8 cellular contexts compared by ENCODE assay signal in the genomic region with DNA sequence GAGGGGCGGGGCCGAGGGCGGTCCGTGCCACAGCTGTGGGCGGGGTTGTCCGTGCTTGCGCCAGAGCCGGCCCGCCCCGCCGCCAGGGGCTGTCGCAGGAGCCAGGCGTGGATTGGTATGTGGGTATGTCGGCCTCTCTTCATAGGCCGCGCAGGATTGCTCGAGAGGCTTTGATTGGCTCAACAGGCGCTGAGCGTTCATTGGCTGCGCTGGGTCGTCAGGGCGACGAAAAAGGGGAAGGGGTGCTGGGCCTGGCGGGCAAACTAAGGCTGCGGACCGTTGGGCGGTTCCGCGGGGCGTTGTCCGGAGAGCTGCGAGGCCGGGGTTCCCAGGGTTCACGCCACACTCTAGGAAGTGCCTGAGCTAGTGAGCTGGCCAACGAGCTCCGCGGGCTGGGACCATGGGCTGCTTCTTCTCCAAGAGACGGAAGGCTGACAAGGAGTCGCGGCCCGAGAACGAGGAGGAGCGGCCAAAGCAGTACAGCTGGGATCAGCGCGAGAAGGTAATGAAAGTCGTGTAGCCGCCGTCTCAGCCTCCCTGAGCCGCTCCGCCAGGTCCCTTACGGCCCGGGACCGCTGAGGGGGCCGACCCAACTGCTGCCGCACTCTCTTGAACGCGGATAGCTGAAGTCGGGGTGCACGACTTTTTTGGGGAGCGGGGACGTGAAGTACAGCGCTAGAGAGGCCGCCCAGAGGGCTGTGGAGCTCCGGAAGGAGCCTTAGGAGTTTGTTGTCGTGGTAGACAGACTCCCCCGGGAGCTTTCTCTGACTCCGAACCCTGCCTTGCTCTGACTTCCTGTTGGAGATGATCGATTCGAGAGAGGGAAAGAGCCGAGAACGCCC. TPM values are rescaled to one million over a fixed set of nuclear protein-coding genes. Genes with fewer than 3 reads are reported as not detected.
A peak's percentile ranks its signal among the peaks of the same experiment; 100 is the strongest.
DNase-seq lines count a peak whose midpoint lies in the region; ATAC-seq and TF ChIP-seq lines count a peak whose summit lies in the region.

A gene (plus strand): TSS at position 343 of the 842 bp plus-strand sequence. CDS start 58 bp downstream, at position 401.

- peak; percentile 95 for DNase-seq in GM23248
- DNase-seq in Karpas-422, result peak; percentile 96
- peak; percentile 97 for DNase-seq in RPMI7951 (ENCODE audit: low read depth)
- DNase-seq in fibroblast of lung (ENCODE audit: low read depth in 2 of 2), result peak; percentile 95
- peak; percentile 87 for DNase-seq in naive B cell
- peak; percentile 64 to 85 for DNase-seq in stimulated activated effector memory CD8-positive, alpha-beta T cell treated with anti-CD3 and anti-CD28 coated beads, Interleukin-12 subunit alpha, Interleukin-12 subunit beta, amount 100 ng/mL, for 72 hours (ENCODE audit: low spot score in 2 of 2)

- H3K4me1 ChIP-seq in DOHH2 (ENCODE audit: control insufficient read depth, low read length) (peaks cover 62% of the 10 kb centered on the region), GM23248 (ENCODE audit: insufficient read depth) (peaks cover 34% of the 10 kb centered on the region), Karpas-422 (ENCODE audit: low read length) (peaks cover 45% of the 10 kb centered on the region), fibroblast of lung (ENCODE audit: control insufficient read depth, extremely low read depth, insufficient read depth, low read length) (no peaks in the 10 kb centered on the region)

- TF ChIP-seq CTCF in DOHH2 (IDR thresholded peaks at IDR 0.05; ENCODE audit: low read depth, low read length, poor library complexity, severe bottlenecking) (no peak), fibroblast of lung (conservative IDR thresholded peaks at IDR 0.05 in 1 of 2, IDR thresholded peaks at IDR 0.05 in 1 of 2; ENCODE audit: low read depth in 1 of 2, low read length in 2 of 2) (no peak)

- peak within 1 kb of the TSS; percentile 93 for H3K4me3 ChIP-seq in DOHH2 (ENCODE audit: low read length)
- H3K4me3 ChIP-seq in GM23248, result peak within 1 kb of the TSS; percentile 96
- peak within 1 kb of the TSS; percentile 83 for H3K4me3 ChIP-seq in Karpas-422 (ENCODE audit: low read length)
- H3K4me3 ChIP-seq in fibroblast of lung (replicated peaks in 1 of 4; ENCODE audit: control extremely low read depth in 1 of 4, insufficient read depth in 1 of 4, low read depth in 3 of 4, low read length in 4 of 4), result peak within 1 kb of the TSS; percentile 69 to 91 (median 74)

- H3K9me2 ChIP-seq in DOHH2 (replicated peaks; ENCODE audit: control insufficient read depth, low read length) (no peaks in the 10 kb centered on the region), GM23248 (ENCODE audit: insufficient read depth) (no peaks in the 10 kb centered on the region), Karpas-422 (replicated peaks; ENCODE audit: insufficient read depth, low read length) (no peaks in the 10 kb centered on the region)

- H3F3A ChIP-seq in DOHH2 (ENCODE audit: control insufficient read depth, insufficient read depth) (peaks cover 16% of the 10 kb centered on the region; the same call in 1 of the 2 replicates), GM23248 (ENCODE audit: insufficient read depth) (peaks cover 32% of the 10 kb centered on the region)

- in situ Hi-C loops in GM23248 (cut with MboI), result no loop called here

- H2AFZ ChIP-seq in GM23248 (peak within 1 kb of the TSS; percentile 94), Karpas-422 (ENCODE audit: low read length) (0 out of 2 replicates have a peak within 1 kb of the TSS, but pooled peaks have one; percentile 48), fibroblast of lung (ENCODE audit: low read length) (peak within 1 kb of the TSS; percentile 30)

- ATAC-seq in activated T-helper 17 cell treated with anti-CD3 and anti-CD28 coated beads, Interleukin-2, amount 50 U/mL, for 72 hours (replicated peaks), result peak; percentile 96
- ATAC-seq in naive B cell (ENCODE audit: low read depth in 2 of 2), result peak; percentile 91 to 93
- peak; percentile 98 for ATAC-seq in stimulated activated effector memory CD8-positive, alpha-beta T cell treated with anti-CD3 and anti-CD28 coated beads, Interleukin-12 subunit alpha, Interleukin-12 subunit beta, amount 100 ng/mL, for 72 hours

- no peaks in the 10 kb centered on the region; the same call in 1 of the 2 replicates for H3K36me3 ChIP-seq in DOHH2 (ENCODE audit: control insufficient read depth, low read length)
- no peaks in the 10 kb centered on the region for H3K36me3 ChIP-seq in GM23248 (ENCODE audit: low read depth)
- no peaks in the 10 kb centered on the region for H3K36me3 ChIP-seq in Karpas-422 (ENCODE audit: insufficient read depth, low read length)
- H3K36me3 ChIP-seq in fibroblast of lung (ENCODE audit: control insufficient read depth, insufficient read depth, low read length), result no peaks in the 10 kb centered on the region

- no peaks in the 10 kb centered on the region for H3K36me3 Mint-ChIP-seq in activated T-helper 17 cell treated with anti-CD3 and anti-CD28 coated beads, Interleukin-2, amount 50 U/mL, for 72 hours (ENCODE audit: low read depth)
- peaks cover 3 to 8% of the 10 kb centered on the region in 2 donors for H3K36me3 Mint-ChIP-seq in naive B cell
- H3K36me3 Mint-ChIP-seq in stimulated activated effector memory CD8-positive, alpha-beta T cell treated with anti-CD3 and anti-CD28 coated beads, Interleukin-12 subunit alpha, Interleukin-12 subunit beta, amount 100 ng/mL, for 72 hours, result peaks cover 5% of the 10 kb centered on the region

- H3K27me3 ChIP-seq in DOHH2 (ENCODE audit: control insufficient read depth, low read length) (no peaks in the 10 kb centered on the region), GM23248 (replicated peaks; ENCODE audit: insufficient read depth) (no peaks in the 10 kb centered on the region), Karpas-422 (ENCODE audit: low read length) (no peaks in the 10 kb centered on the region), fibroblast of lung (ENCODE audit: control insufficient read depth, insufficient read depth, low read length) (no peaks in the 10 kb centered on the region)

- H3K4me1 Mint-ChIP-seq in activated T-helper 17 cell treated with anti-CD3 and anti-CD28 coated beads, Interleukin-2, amount 50 U/mL, for 72 hours, result no peaks in the 10 kb centered on the region
- peaks cover 9 to 33% (median 27%) of the 10 kb centered on the region in 3 donors for H3K4me1 Mint-ChIP-seq in naive B cell
- peaks cover 7% of the 10 kb centered on the region for H3K4me1 Mint-ChIP-seq in stimulated activated effector memory CD8-positive, alpha-beta T cell treated with anti-CD3 and anti-CD28 coated beads, Interleukin-12 subunit alpha, Interleukin-12 subunit beta, amount 100 ng/mL, for 72 hours

- H3K27me3 Mint-ChIP-seq in activated T-helper 17 cell treated with anti-CD3 and anti-CD28 coated beads, Interleukin-2, amount 50 U/mL, for 72 hours, result no peaks in the 10 kb centered on the region
- no peaks in the 10 kb centered on the region for H3K27me3 Mint-ChIP-seq in naive B cell

- H3K4me2 ChIP-seq in DOHH2 (ENCODE audit: low read length) (peak within 1 kb of the TSS; percentile 75), GM23248 (ENCODE audit: unreplicated experiment) (peak within 1 kb of the TSS; percentile 96), Karpas-422 (ENCODE audit: low read depth, low read length, poor library complexity, severe bottlenecking) (peak within 1 kb of the TSS; percentile 86), fibroblast of lung (ENCODE audit: extremely low read depth, insufficient read depth, low read length) (peak within 1 kb of the TSS; percentile 71)

- peak within 1 kb of the TSS; percentile 97 for H3K4me3 Mint-ChIP-seq in activated T-helper 17 cell treated with anti-CD3 and anti-CD28 coated beads, Interleukin-2, amount 50 U/mL, for 72 hours
- peak within 1 kb of the TSS; percentile 91 to 100 (median 98) for H3K4me3 Mint-ChIP-seq in naive B cell
- H3K4me3 Mint-ChIP-seq in stimulated activated effector memory CD8-positive, alpha-beta T cell treated with anti-CD3 and anti-CD28 coated beads, Interleukin-12 subunit alpha, Interleukin-12 subunit beta, amount 100 ng/mL, for 72 hours, result peak within 1 kb of the TSS; percentile 96

- peak within 1 kb of the TSS; percentile 76 for H3K27ac ChIP-seq in DOHH2 (ENCODE audit: low read depth, low read length)
- H3K27ac ChIP-seq in GM23248, result peak within 1 kb of the TSS; percentile 97
- peak within 1 kb of the TSS; percentile 79 for H3K27ac ChIP-seq in Karpas-422 (ENCODE audit: low read length)
- H3K27ac ChIP-seq in fibroblast of lung (ENCODE audit: insufficient read depth, low read length), result peak within 1 kb of the TSS; percentile 87

- H4K20me1 ChIP-seq in DOHH2 (ENCODE audit: control insufficient read depth, insufficient read depth, low read depth, low read length), result no peaks in the 10 kb centered on the region
- H4K20me1 ChIP-seq in GM23248 (ENCODE audit: insufficient read depth), result 0 out of 2 replicates have a peak, but pooled peaks cover 3% of the 10 kb centered on the region
- no peaks in the 10 kb centered on the region for H4K20me1 ChIP-seq in Karpas-422 (ENCODE audit: insufficient read depth, low read depth, low read length)
- no peaks in the 10 kb centered on the region for H4K20me1 ChIP-seq in fibroblast of lung (ENCODE audit: control insufficient read depth, extremely low read depth, insufficient read depth, low read length)

- WGBS in GM23248 (ENCODE audit: low coverage in 1 of 2, low lambda C conversion rate in 2 of 2, missing lambda C conversion rate in 2 of 2), 2 experiments, result 0 to 1% methylated on average over 34 to 50 of the region's 71 CpGs

- H3K9ac ChIP-seq in GM23248 (peak within 1 kb of the TSS; percentile 99), Karpas-422 (ENCODE audit: low read length) (peak within 1 kb of the TSS; percentile 84), fibroblast of lung (ENCODE audit: insufficient read depth, low read length) (peak within 1 kb of the TSS; percentile 83)

- H3K79me2 ChIP-seq in DOHH2 (ENCODE audit: control insufficient read depth, low read length) (peaks cover 51% of the 10 kb centered on the region), GM23248 (ENCODE audit: insufficient read depth) (peaks cover 44% of the 10 kb centered on the region), Karpas-422 (ENCODE audit: low read length) (peaks cover 51% of the 10 kb centered on the region), fibroblast of lung (ENCODE audit: control insufficient read depth, insufficient read depth, low read length) (peaks cover 35% of the 10 kb centered on the region)

- H3K9me3 Mint-ChIP-seq in activated T-helper 17 cell treated with anti-CD3 and anti-CD28 coated beads, Interleukin-2, amount 50 U/mL, for 72 hours, result no peaks in the 10 kb centered on the region
- H3K9me3 Mint-ChIP-seq in naive B cell, result peaks cover 0 to 2% (median 0%) of the 10 kb centered on the region in 7 donors
- H3K9me3 Mint-ChIP-seq in stimulated activated effector memory CD8-positive, alpha-beta T cell treated with anti-CD3 and anti-CD28 coated beads, Interleukin-12 subunit alpha, Interleukin-12 subunit beta, amount 100 ng/mL, for 72 hours, result no peaks in the 10 kb centered on the region

- H3K9me3 ChIP-seq in DOHH2 (ENCODE audit: control insufficient read depth, insufficient read depth, low read length), result no peaks in the 10 kb centered on the region
- H3K9me3 ChIP-seq in GM23248 (ENCODE audit: low read depth), result no peaks in the 10 kb centered on the region
- H3K9me3 ChIP-seq in Karpas-422 (ENCODE audit: low read length), result no peaks in the 10 kb centered on the region
- H3K9me3 ChIP-seq in fibroblast of lung (ENCODE audit: control insufficient read depth, insufficient read depth, low read depth, low read length), result no peaks in the 10 kb centered on the region

- peak within 1 kb of the TSS; percentile 97 for H3K27ac Mint-ChIP-seq in activated T-helper 17 cell treated with anti-CD3 and anti-CD28 coated beads, Interleukin-2, amount 50 U/mL, for 72 hours
- peak within 1 kb of the TSS; percentile 94 to 98 (median 97) for H3K27ac Mint-ChIP-seq in naive B cell
- peak within 1 kb of the TSS; percentile 96 for H3K27ac Mint-ChIP-seq in stimulated activated effector memory CD8-positive, alpha-beta T cell treated with anti-CD3 and anti-CD28 coated beads, Interleukin-12 subunit alpha, Interleukin-12 subunit beta, amount 100 ng/mL, for 72 hours

RNA-seq across cellular contexts. Expression of the gene that starts here (rescaled TPM):
- 19.7 and 23.5 TPM in 2 replicates for total RNA-seq in GM23248 (2014; rRNA removed; shearing (Covaris generic))
- polyA plus RNA-seq in GM23248 (2016; fragmentation: Nextera tagmentation; extraction: Ambion mirVana) (13.5 and 14.9 TPM in 2 replicates), fibroblast of lung (17.3 and 19.4 TPM in 2 replicates), naive B cell (ENCODE audit: low read depth in 6 of 6) (10 to 100 TPM; 12.0 to 18.9 (median 16.9) TPM)
- total RNA-seq in Karpas-422 (2014; rRNA removed; shearing (Covaris generic); ENCODE audit: low replicate concordance), result 7.2 and 17.0 TPM in 2 replicates
- total RNA-seq in RPMI7951 (2014; rRNA removed; shearing (Covaris generic)), result 48.4 and 53.9 TPM in 2 replicates
- 1 to 10 TPM; 6.6 to 7.1 TPM for total RNA-seq in activated T-helper 17 cell treated with anti-CD3 and anti-CD28 coated beads, Interleukin-2, amount 50 U/mL, for 72 hours
- total RNA-seq in fibroblast of lung, result 14.1 and 20.6 TPM in 2 replicates
- polyA plus RNA-seq in fibroblast of lung (2012), result 12.7 and 13.7 TPM in 2 replicates
- 3.7 and 9.3 TPM in 2 replicates for polyA minus RNA-seq in fibroblast of lung (ENCODE audit: low replicate concordance)

Comparison
In these comparisons a context has a peak if more than half of its experiments do, and no peak if none do; other contexts are left out.
1. Peak in every context shown above with its lines: DNase-seq, ATAC-seq, H3K4me3 ChIP-seq and H3K27ac ChIP-seq.
2. H2AFZ ChIP-seq: peak in every context shown above with its lines; median percentile 94 in GM23248; 48 in Karpas-422; 30 in fibroblast of lung.